ENCODE assay signal across 8 cellular contexts in the genomic region with DNA sequence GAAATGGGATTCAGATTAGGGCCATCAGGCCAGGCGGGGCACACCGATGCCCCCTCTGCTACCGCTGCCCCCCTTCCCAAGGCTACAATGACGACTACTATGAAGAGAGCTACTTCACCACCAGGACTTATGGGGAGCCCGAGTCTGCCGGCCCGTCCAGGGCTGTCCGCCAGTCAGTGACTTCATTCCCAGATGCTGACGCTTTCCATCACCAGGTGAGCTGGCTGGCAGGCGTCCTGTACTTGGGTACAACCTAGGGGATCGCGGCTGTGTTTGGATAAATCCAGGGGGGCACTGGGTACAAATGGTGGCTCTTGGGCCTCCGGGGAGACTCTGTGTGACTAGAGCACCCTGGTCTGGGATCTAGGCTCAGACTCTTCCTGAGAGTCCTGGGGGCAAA. TPM values are rescaled to one million over a fixed set of nuclear protein-coding genes. Genes with fewer than 3 reads are reported as not detected.
DNase-seq lines count a peak whose midpoint lies in the region; ATAC-seq, FAIRE-seq and TF ChIP-seq lines count a peak whose summit lies in the region.

No MANE protein-coding gene starts in this region.

- no peak overlapping the region for H2BK120ac ChIP-seq in H9 (ENCODE audit: low read depth, low read length, poor library complexity, severe bottlenecking)

- H2AK5ac ChIP-seq in H9 (ENCODE audit: insufficient read length, low read length): no peak overlapping the region

- no peak overlapping the region for H2AFZ ChIP-seq in H9 (ENCODE audit: low read length)

- H3K9ac ChIP-seq in H9 (ENCODE audit: extremely low read depth, insufficient read length, low read length): peak overlapping the region; percentile 89

- peaks cover 2% of the 10 kb centered on the region; the same call in 1 of the 2 replicates for H3K27me3 Mint-ChIP-seq in H9 (ENCODE audit: low read depth)
- no peaks in the 10 kb centered on the region for H3K27me3 Mint-ChIP-seq in activated CD4-positive, alpha-beta memory T cell treated with anti-CD3 and anti-CD28 coated beads for 36 hours

- H2BK15ac ChIP-seq in H9 (ENCODE audit: low read depth, low read length): 0 out of 2 replicates have a peak overlapping the region, but pooled peaks have one; percentile 20

- no peaks in the 10 kb centered on the region for H4K20me1 ChIP-seq in H9 (ENCODE audit: control insufficient read depth, insufficient read depth, insufficient read length)

- H3K9me3 ChIP-seq in H9 (ENCODE audit: control insufficient read depth, low read depth, low read length) (peaks cover 14% of the 10 kb centered on the region), right atrium auricular region (no peaks in the 10 kb centered on the region), small intestine (ENCODE audit: control insufficient read depth, low read depth) (no peaks in the 10 kb centered on the region)

- H3K4me1 ChIP-seq in H9 (ENCODE audit: insufficient read depth, low read length) (no peaks in the 10 kb centered on the region; the same call in 1 of the 2 replicates), right atrium auricular region (peaks cover 0 to 13% of the 10 kb centered on the region in 2 donors), small intestine (ENCODE audit: control insufficient read depth in 2 of 2, insufficient read depth in 1 of 2, low read depth in 1 of 2, low read length in 1 of 2) (no peaks in the 10 kb centered on the region)

- H3K27ac ChIP-seq in H9 (ENCODE audit: insufficient read length, low read depth, low read length) (no peak overlapping the region), right atrium auricular region (peak overlapping the region; percentile 91 to 97), small intestine (ENCODE audit: low read depth in 1 of 2, low read length in 1 of 2) (peak overlapping the region in 1 of 2 donors; percentile 98)

- H3K27me3 ChIP-seq in H9 (ENCODE audit: insufficient read depth, low read length): no peaks in the 10 kb centered on the region
- H3K27me3 ChIP-seq in right atrium auricular region: no peaks in the 10 kb centered on the region
- no peaks in the 10 kb centered on the region for H3K27me3 ChIP-seq in small intestine (ENCODE audit: control insufficient read depth in 2 of 2, insufficient read depth in 2 of 2, low read length in 2 of 2)

- peak overlapping the region; percentile 92 for H3K14ac ChIP-seq in H9 (ENCODE audit: insufficient read depth, low read length)

- no peak overlapping the region for H2BK20ac ChIP-seq in H9 (ENCODE audit: low read depth, low read length, poor library complexity, severe bottlenecking)

- H3K79me1 ChIP-seq in H9 (ENCODE audit: insufficient read depth, low read depth, low read length, poor library complexity, severe bottlenecking): no peaks in the 10 kb centered on the region

- H3K23me2 ChIP-seq in H9 (ENCODE audit: insufficient read length, low read depth, low read length, poor library complexity, severe bottlenecking): peaks cover 9% of the 10 kb centered on the region

- H3K18ac ChIP-seq in H9 (ENCODE audit: insufficient read length, low read depth, low read length): peak overlapping the region; percentile 74

- no peak overlapping the region for H4K5ac ChIP-seq in H9 (ENCODE audit: insufficient read length, low read depth, low read length)

- WGBS in H9 (ENCODE audit: extremely low coverage, insufficient read length, low lambda C conversion rate): no CpG with 5 or more reads among the region's 13 CpGs
- WGBS in small intestine, 3 donors: 29 to 51% (median 36%) methylated on average over 8 to 13 of the region's 13 CpGs

- DNase-seq in H9 (no peak), right atrium auricular region (ENCODE audit: low spot score) (no peak), small intestine (no peak), NCI-H2171 (lab: John Stamatoyannopoulos, UW) (no peak), activated gamma-delta T cell treated with Interleukin-2 at 50 U/mL for 16 hours (no peak)
- DNase-seq in activated CD4-positive, alpha-beta memory T cell treated with anti-CD3 and anti-CD28 coated beads for 36 hours: no peak

- no peak overlapping the region for H3K23ac ChIP-seq in H9 (ENCODE audit: insufficient read length, low read depth, low read length)

- H3K36me3 Mint-ChIP-seq in H9 (ENCODE audit: insufficient read depth in 1 of 3, low read depth in 3 of 3): peaks cover 15 to 29% (median 23%) of the 10 kb centered on the region in 3 experiments
- H3K36me3 Mint-ChIP-seq in activated CD4-positive, alpha-beta memory T cell treated with anti-CD3 and anti-CD28 coated beads for 36 hours: peaks cover 8% of the 10 kb centered on the region

- no peaks in the 10 kb centered on the region for H3K36me3 ChIP-seq in right atrium auricular region
- no peaks in the 10 kb centered on the region for H3K36me3 ChIP-seq in small intestine (ENCODE audit: control insufficient read depth in 2 of 2, insufficient read depth in 2 of 2, low read length in 2 of 2)

- TF ChIP-seq CTCF in H9 (conservative IDR thresholded peaks at IDR 0.05) (no peak), right atrium auricular region (IDR thresholded peaks at IDR 0.05) (no peak)

- no peak for ATAC-seq in HG02588 (IDR thresholded peaks at IDR 0.05; ENCODE audit: unreplicated experiment)
- ATAC-seq in HG02852 (IDR thresholded peaks at IDR 0.05; ENCODE audit: unreplicated experiment): no peak

- peaks cover 50 to 58% of the 10 kb centered on the region in 2 experiments for H3K9me3 Mint-ChIP-seq in H9
- no peaks in the 10 kb centered on the region for H3K9me3 Mint-ChIP-seq in activated CD4-positive, alpha-beta memory T cell treated with anti-CD3 and anti-CD28 coated beads for 36 hours

- no peak overlapping the region for H3T11ph ChIP-seq in H9 (ENCODE audit: low read length)

- H3K27ac Mint-ChIP-seq in H9: peak overlapping the region; percentile 96 to 100 (median 97)
- peak overlapping the region; percentile 87 for H3K27ac Mint-ChIP-seq in activated CD4-positive, alpha-beta memory T cell treated with anti-CD3 and anti-CD28 coated beads for 36 hours

- no peak overlapping the region for H3K4ac ChIP-seq in H9 (ENCODE audit: low read depth, low read length)

- no peak overlapping the region for H4K8ac ChIP-seq in H9 (replicated peaks; ENCODE audit: insufficient read length, low read depth, low read length)

- no peaks in the 10 kb centered on the region; the same call in 1 of the 2 replicates for H3K79me2 ChIP-seq in H9 (ENCODE audit: insufficient read depth, low read length)

- intact Hi-C loops in activated CD4-positive, alpha-beta memory T cell treated with anti-CD3 and anti-CD28 coated beads for 36 hours (cut with micrococcal nuclease): no loop called here

- peak overlapping the region; percentile 77 for H3K4me2 ChIP-seq in H9 (ENCODE audit: insufficient read depth, insufficient read length, low read length)

- POLR2A ChIA-PET in activated CD4-positive, alpha-beta memory T cell treated with anti-CD3 and anti-CD28 coated beads for 36 hours (lab: Charles Lee): interaction anchor here (1.1 to 1.2 kb wide), 2 partner anchors 9 to 17 kb away, joined by 3 read pairs; no protein-coding TSS in a partner anchor

- CTCF ChIA-PET in activated CD4-positive, alpha-beta memory T cell treated with anti-CD3 and anti-CD28 coated beads for 36 hours (lab: Charles Lee): no interaction called here

- H2BK5ac ChIP-seq in H9 (ENCODE audit: insufficient read length, low read length): no peak overlapping the region

- no peak overlapping the region for H2BK12ac ChIP-seq in H9 (ENCODE audit: insufficient read length, low read depth, low read length)

- peak overlapping the region; percentile 66 to 79 for H3K4me3 ChIP-seq in right atrium auricular region
- peak overlapping the region; percentile 65 to 80 for H3K4me3 ChIP-seq in small intestine (ENCODE audit: low read depth in 1 of 2, low read length in 2 of 2)

- no peak for FAIRE-seq in small intestine (lab: Jason Lieb, UNC)

- peak overlapping the region; percentile 79 to 89 for H3K4me3 Mint-ChIP-seq in H9
- peak overlapping the region; percentile 83 for H3K4me3 Mint-ChIP-seq in activated CD4-positive, alpha-beta memory T cell treated with anti-CD3 and anti-CD28 coated beads for 36 hours

- H3K56ac ChIP-seq in H9 (ENCODE audit: insufficient read length, low read depth, low read length): no peak overlapping the region

- H4K91ac ChIP-seq in H9 (ENCODE audit: insufficient read length, low read depth, low read length): peak overlapping the region; percentile 58

- peaks cover 17 to 44% of the 10 kb centered on the region in 2 experiments for H3K4me1 Mint-ChIP-seq in H9
- peaks cover 22% of the 10 kb centered on the region for H3K4me1 Mint-ChIP-seq in activated CD4-positive, alpha-beta memory T cell treated with anti-CD3 and anti-CD28 coated beads for 36 hours (ENCODE audit: low read depth)

RNA-seq across cellular contexts. Expression of a gene that starts 1.1 kb away (rescaled TPM):
- total RNA-seq in H9 (2021): 113 and 115 TPM in 2 replicates
- 10 to 100 TPM; 75.8 to 79.1 TPM for total RNA-seq in activated CD4-positive, alpha-beta memory T cell treated with anti-CD3 and anti-CD28 coated beads for 36 hours
- 10 to 100 TPM; 41.5 to 47.0 TPM for total RNA-seq in right atrium auricular region
- 10 to 100 TPM; 37.6 to 82.3 (median 63.8) TPM for polyA plus RNA-seq in small intestine

RNA-seq across cellular contexts. Expression of a gene that starts 5.7 kb away (rescaled TPM):
- total RNA-seq in H9 (2021) (946 and 957 TPM in 2 replicates), right atrium auricular region (100 to 1,000 TPM; 263 to 419 TPM)
- total RNA-seq in activated CD4-positive, alpha-beta memory T cell treated with anti-CD3 and anti-CD28 coated beads for 36 hours: 1,000 to 10,000 TPM; 1,023 to 1,032 TPM
- 100 to 1,000 TPM in 1 of 3 donors, 10 to 100 TPM in 2; 19.2 to 251 (median 48.9) TPM for polyA plus RNA-seq in small intestine

RNA-seq across cellular contexts. Expression of a gene that starts 18.0 kb away (rescaled TPM):
- 2,110 and 2,124 TPM in 2 replicates for total RNA-seq in H9 (2021)
- 1,000 to 10,000 TPM; 3,597 to 3,654 TPM for total RNA-seq in activated CD4-positive, alpha-beta memory T cell treated with anti-CD3 and anti-CD28 coated beads for 36 hours
- total RNA-seq in right atrium auricular region: 1,000 to 10,000 TPM; 1,667 to 4,587 TPM
- polyA plus RNA-seq in small intestine: 1,000 to 10,000 TPM; 3,043 to 5,653 (median 5,246) TPM

RNA-seq across cellular contexts. Expression of a gene that starts 28.9 kb away (rescaled TPM):
- total RNA-seq in H9 (2021) (14.2 and 14.5 TPM in 2 replicates), right atrium auricular region (10 to 100 TPM; 74.4 to 84.0 TPM)
- 10 to 100 TPM; 12.5 to 13.3 TPM for total RNA-seq in activated CD4-positive, alpha-beta memory T cell treated with anti-CD3 and anti-CD28 coated beads for 36 hours
- 10 to 100 TPM; 17.0 to 24.0 (median 19.5) TPM for polyA plus RNA-seq in small intestine

RNA-seq across cellular contexts. Expression of a gene that starts 31.2 kb away (rescaled TPM):
- total RNA-seq in H9 (2021) (24.7 and 25.5 TPM in 2 replicates), right atrium auricular region (10 to 100 TPM; 24.8 to 28.9 TPM)
- total RNA-seq in activated CD4-positive, alpha-beta memory T cell treated with anti-CD3 and anti-CD28 coated beads for 36 hours: 10 to 100 TPM; 58.6 to 66.4 TPM
- 10 to 100 TPM; 31.8 to 78.3 (median 60.8) TPM for polyA plus RNA-seq in small intestine
